1 cellular context compared by ENCODE assay signal in the genomic region with DNA sequence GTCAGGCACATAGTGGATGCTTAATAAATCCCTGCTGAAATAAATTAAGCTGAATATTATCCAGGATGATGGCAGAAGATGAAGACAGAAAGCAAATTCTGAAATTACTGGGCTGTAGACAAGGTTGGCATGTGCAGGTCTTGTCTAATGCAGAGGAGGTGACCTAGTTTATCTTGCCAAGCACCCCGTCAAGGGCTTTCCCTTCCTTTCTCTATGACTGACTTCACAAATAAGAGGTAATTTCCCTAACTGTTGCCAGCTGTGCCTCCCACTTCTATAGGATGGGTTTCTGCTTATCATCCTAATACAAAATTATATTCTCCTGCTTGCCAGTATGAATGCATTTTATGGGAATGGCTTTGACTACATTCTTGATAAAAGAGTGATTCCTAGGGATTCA.
TF ChIP-seq lines count a peak whose summit lies in the region.

No MANE protein-coding gene starts in this region.

TF ChIP-seq in GM12878, 131 proteins besides CTCF, POLR2A, EP300 and RAD21 (continued from another document):
- TF ChIP-seq, protein P1, sequence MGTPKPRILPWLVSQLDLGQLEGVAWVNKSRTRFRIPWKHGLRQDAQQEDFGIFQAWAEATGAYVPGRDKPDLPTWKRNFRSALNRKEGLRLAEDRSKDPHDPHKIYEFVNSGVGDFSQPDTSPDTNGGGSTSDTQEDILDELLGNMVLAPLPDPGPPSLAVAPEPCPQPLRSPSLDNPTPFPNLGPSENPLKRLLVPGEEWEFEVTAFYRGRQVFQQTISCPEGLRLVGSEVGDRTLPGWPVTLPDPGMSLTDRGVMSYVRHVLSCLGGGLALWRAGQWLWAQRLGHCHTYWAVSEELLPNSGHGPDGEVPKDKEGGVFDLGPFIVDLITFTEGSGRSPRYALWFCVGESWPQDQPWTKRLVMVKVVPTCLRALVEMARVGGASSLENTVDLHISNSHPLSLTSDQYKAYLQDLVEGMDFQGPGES (IDR thresholded peaks at IDR 0.05), result no peak
- TF ChIP-seq FOS (IDR thresholded peaks at IDR 0.05; ENCODE audit: borderline replicate concordance, extremely low read depth, insufficient read length) (no peak), NFXL1 (IDR thresholded peaks at IDR 0.05; ENCODE audit: borderline replicate concordance) (no peak), JUND (IDR thresholded peaks at IDR 0.05; ENCODE audit: low read depth, low read length) (no peak), RBBP5 (conservative IDR thresholded peaks at IDR 0.05) (no peak), STAT1 (conservative IDR thresholded peaks at IDR 0.05) (no peak), ASH2L (IDR thresholded peaks at IDR 0.05; ENCODE audit: borderline replicate concordance, low read depth) (no peak)
- TF ChIP-seq, protein P2, sequence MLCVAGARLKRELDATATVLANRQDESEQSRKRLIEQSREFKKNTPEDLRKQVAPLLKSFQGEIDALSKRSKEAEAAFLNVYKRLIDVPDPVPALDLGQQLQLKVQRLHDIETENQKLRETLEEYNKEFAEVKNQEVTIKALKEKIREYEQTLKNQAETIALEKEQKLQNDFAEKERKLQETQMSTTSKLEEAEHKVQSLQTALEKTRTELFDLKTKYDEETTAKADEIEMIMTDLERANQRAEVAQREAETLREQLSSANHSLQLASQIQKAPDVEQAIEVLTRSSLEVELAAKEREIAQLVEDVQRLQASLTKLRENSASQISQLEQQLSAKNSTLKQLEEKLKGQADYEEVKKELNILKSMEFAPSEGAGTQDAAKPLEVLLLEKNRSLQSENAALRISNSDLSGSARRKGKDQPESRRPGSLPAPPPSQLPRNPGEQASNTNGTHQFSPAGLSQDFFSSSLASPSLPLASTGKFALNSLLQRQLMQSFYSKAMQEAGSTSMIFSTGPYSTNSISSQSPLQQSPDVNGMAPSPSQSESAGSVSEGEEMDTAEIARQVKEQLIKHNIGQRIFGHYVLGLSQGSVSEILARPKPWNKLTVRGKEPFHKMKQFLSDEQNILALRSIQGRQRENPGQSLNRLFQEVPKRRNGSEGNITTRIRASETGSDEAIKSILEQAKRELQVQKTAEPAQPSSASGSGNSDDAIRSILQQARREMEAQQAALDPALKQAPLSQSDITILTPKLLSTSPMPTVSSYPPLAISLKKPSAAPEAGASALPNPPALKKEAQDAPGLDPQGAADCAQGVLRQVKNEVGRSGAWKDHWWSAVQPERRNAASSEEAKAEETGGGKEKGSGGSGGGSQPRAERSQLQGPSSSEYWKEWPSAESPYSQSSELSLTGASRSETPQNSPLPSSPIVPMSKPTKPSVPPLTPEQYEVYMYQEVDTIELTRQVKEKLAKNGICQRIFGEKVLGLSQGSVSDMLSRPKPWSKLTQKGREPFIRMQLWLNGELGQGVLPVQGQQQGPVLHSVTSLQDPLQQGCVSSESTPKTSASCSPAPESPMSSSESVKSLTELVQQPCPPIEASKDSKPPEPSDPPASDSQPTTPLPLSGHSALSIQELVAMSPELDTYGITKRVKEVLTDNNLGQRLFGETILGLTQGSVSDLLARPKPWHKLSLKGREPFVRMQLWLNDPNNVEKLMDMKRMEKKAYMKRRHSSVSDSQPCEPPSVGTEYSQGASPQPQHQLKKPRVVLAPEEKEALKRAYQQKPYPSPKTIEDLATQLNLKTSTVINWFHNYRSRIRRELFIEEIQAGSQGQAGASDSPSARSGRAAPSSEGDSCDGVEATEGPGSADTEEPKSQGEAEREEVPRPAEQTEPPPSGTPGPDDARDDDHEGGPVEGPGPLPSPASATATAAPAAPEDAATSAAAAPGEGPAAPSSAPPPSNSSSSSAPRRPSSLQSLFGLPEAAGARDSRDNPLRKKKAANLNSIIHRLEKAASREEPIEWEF (IDR thresholded peaks at IDR 0.05; ENCODE audit: insufficient replicate concordance, low read depth, low read length), result no peak
